19 cellular contexts compared by ENCODE assay signal in the genomic region with DNA sequence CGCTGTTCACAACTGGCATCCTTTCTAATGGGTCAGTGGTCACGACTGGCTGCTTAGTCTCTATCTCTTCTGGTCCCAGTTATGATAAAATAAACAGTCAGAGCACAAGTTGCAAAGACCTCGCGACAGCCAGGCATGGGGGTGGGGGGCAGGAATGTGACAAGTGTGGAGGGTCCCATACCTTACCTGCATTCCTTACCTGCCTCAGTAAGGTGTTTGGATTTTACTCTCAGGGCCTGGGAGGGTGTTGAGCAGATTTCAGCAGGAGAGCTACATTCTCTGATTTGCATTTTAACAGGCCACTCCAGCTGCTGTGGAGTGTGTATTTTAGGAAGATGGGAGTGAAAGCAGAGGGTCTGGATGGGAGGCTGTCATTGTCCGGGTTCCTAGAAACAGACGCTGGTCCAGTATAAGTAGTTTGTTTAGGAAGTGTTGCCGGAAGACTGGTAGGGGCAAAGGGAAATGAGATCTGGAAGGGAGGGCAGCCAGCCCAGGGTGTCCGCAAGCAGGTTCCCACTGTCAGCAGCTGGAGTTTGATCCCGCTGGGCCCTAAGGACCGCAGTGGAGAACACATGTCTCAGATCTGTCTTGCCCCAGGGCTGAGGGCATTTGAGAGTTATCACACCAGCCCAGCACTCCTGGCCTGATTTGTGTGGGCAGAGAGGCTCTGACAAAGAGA.
DNase-seq lines count a peak whose midpoint lies in the region; FAIRE-seq and TF ChIP-seq lines count a peak whose summit lies in the region.
"Had no signal": no experiment of that assay in that cellular context is flagged by ENCODE, and none has a peak within 500 bp of the region (broad histone marks: within the 10 kb centered on the region; RNA-seq: fewer than 3 reads in every experiment).

No MANE protein-coding gene starts in this region.

- H3K4me3 Mint-ChIP-seq in Caco-2 (ENCODE audit: unreplicated experiment) = no peak overlapping the region
- H3K4me3 Mint-ChIP-seq: activated naive CD4-positive, alpha-beta T cell treated with anti-CD3 and anti-CD28 coated beads, Interleukin-2, amount 50 U/mL, for 24 hours; T-helper 17 cell had no signal

- POLR2A ChIA-PET in A673 (lab: Charles Lee; ENCODE audit: low non-redundant PET) (no interaction called here), Caco-2 (lab: Charles Lee) (no interaction called here)

- no peak for TF ChIP-seq CTCF in cardiac muscle cell (IDR thresholded peaks at IDR 0.05; ENCODE audit: low read depth, low read length)
- no peak for TF ChIP-seq CTCF in A673 (conservative IDR thresholded peaks at IDR 0.05; ENCODE audit: low read depth, low read length)
- TF ChIP-seq CTCF in Caco-2 (IDR thresholded peaks at IDR 0.05; ENCODE audit: insufficient read depth in 1 of 2, low read depth in 1 of 2, low read length in 1 of 2, severe bottlenecking in 1 of 2, unreplicated experiment in 1 of 2) = no peak

- H3K9me3 ChIP-seq in cardiac muscle cell (ENCODE audit: low read depth) = no peaks in the 10 kb centered on the region
- no peaks in the 10 kb centered on the region for H3K9me3 ChIP-seq in NT2/D1 (ENCODE audit: insufficient read depth, low read length)
- H3K9me3 ChIP-seq in iPS DF 6.9 (ENCODE audit: control insufficient read depth, insufficient read depth, low read length) = no peaks in the 10 kb centered on the region
- peaks cover 16% of the 10 kb centered on the region for H3K9me3 ChIP-seq in A673 (ENCODE audit: low read depth, low read length, poor library complexity, severe bottlenecking)
- H3K9me3 ChIP-seq in Caco-2 = no peaks in the 10 kb centered on the region
- H3K9me3 ChIP-seq: stomach, uterus had no signal

- H3K27me3 Mint-ChIP-seq in Caco-2 (ENCODE audit: insufficient read depth, unreplicated experiment) = no peaks in the 10 kb centered on the region
- H3K27me3 Mint-ChIP-seq: activated naive CD4-positive, alpha-beta T cell treated with anti-CD3 and anti-CD28 coated beads, Interleukin-2, amount 50 U/mL, for 24 hours; T-helper 17 cell had no signal

- peaks cover 13% of the 10 kb centered on the region for H3K9me3 Mint-ChIP-seq in Caco-2 (ENCODE audit: unreplicated experiment)

- H3K27ac ChIP-seq in cardiac muscle cell = peak overlapping the region; percentile 42
- H3K27ac ChIP-seq in iPS DF 6.9 (ENCODE audit: low read length) = no peak overlapping the region
- no peak overlapping the region for H3K27ac ChIP-seq in A673 (ENCODE audit: low read depth, low read length, poor library complexity, severe bottlenecking)
- H3K27ac ChIP-seq: stomach, uterus had no signal

- no peaks in the 10 kb centered on the region for H3K36me3 Mint-ChIP-seq in Caco-2 (ENCODE audit: insufficient read depth, unreplicated experiment)
- H3K36me3 Mint-ChIP-seq: activated naive CD4-positive, alpha-beta T cell treated with anti-CD3 and anti-CD28 coated beads, Interleukin-2, amount 50 U/mL, for 24 hours had no signal

- CTCF ChIA-PET in A673 (lab: Charles Lee) (no interaction called here), Caco-2 (lab: Charles Lee) (no interaction called here)

- no peaks in the 10 kb centered on the region for H3K4me1 Mint-ChIP-seq in Caco-2 (ENCODE audit: low read depth, unreplicated experiment)
- H3K4me1 Mint-ChIP-seq: activated naive CD4-positive, alpha-beta T cell treated with anti-CD3 and anti-CD28 coated beads, Interleukin-2, amount 50 U/mL, for 24 hours; T-helper 17 cell had no signal

- intact Hi-C loops in cardiac septum (cut with DNase I) = no loop called here
- intact Hi-C loops in A673 (cut with micrococcal nuclease; ENCODE audit: unreplicated experiment) = no loop called here
- intact Hi-C loops in Caco-2 (cut with micrococcal nuclease; ENCODE audit: unreplicated experiment) = no loop called here

- BruUV-seq in A673 (replicated peaks; lab: Mats Ljungman, UMichigan) (no TSS peak), Caco-2 (replicated peaks; lab: Mats Ljungman, UMichigan) (no TSS peak)

- H3K27ac Mint-ChIP-seq in Caco-2 (ENCODE audit: unreplicated experiment) = no peak overlapping the region
- H3K27ac Mint-ChIP-seq: activated naive CD4-positive, alpha-beta T cell treated with anti-CD3 and anti-CD28 coated beads, Interleukin-2, amount 50 U/mL, for 24 hours; T-helper 17 cell had no signal

- no peak overlapping the region for H3K9ac ChIP-seq in NT2/D1 (ENCODE audit: insufficient read length, low read depth)

- no CpG with 5 or more reads among the region's 10 CpGs for WGBS in iPS DF 6.9 (ENCODE audit: insufficient coverage, insufficient read length)

- DNase-seq in cardiac muscle cell (ENCODE audit: low read depth in 1 of 2, low spot score in 1 of 2) (peak in 1 of 2 donors; percentile 35), cardiac septum (ENCODE audit: low spot score) (no peak), NT2/D1 (ENCODE audit: low read depth, low spot score) (peak; percentile 16), iPS DF 6.9 (ENCODE audit: low read depth, low spot score) (peak; percentile 50), urothelium cell line (ENCODE audit: low spot score) (no peak), A673 (ENCODE audit: low spot score) (no peak), Caco-2 (no peak)
- DNase-seq in central memory CD4-positive, alpha-beta T cell = no peak
- DNase-seq: activated CD4-positive, alpha-beta T cell treated with anti-CD3 and anti-CD28 coated beads for 4 hours; effector CD8-positive, alpha-beta T cell; GDM1; Kasumi-1; NCI-H1694 treated with DMSO at 0.1 percent for 48 hours; stimulated activated CD4-positive, alpha-beta T cell treated with anti-CD3 and anti-CD28 coated beads, Interleukin-15, amount 100 ng/mL, for 24 hours; stomach; T-helper 17 cell; uterus had no signal

- no peak overlapping the region for H3K4me3 ChIP-seq in cardiac muscle cell
- H3K4me3 ChIP-seq in NT2/D1 (ENCODE audit: insufficient read length, low read depth) = no peak overlapping the region
- no peak overlapping the region for H3K4me3 ChIP-seq in iPS DF 6.9 (ENCODE audit: low read length)
- H3K4me3 ChIP-seq in A673 (ENCODE audit: low read depth, low read length, poor library complexity, severe bottlenecking) = no peak overlapping the region
- H3K4me3 ChIP-seq in Caco-2 (ENCODE audit: low read depth, low read length) = no peak overlapping the region
- H3K4me3 ChIP-seq: stomach, uterus had no signal

- H3K27me3 ChIP-seq in cardiac muscle cell = no peaks in the 10 kb centered on the region
- H3K27me3 ChIP-seq in NT2/D1 (ENCODE audit: insufficient read depth, insufficient read length) = no peaks in the 10 kb centered on the region
- no peaks in the 10 kb centered on the region for H3K27me3 ChIP-seq in iPS DF 6.9 (ENCODE audit: control insufficient read depth, insufficient read depth, low read length)
- no peaks in the 10 kb centered on the region for H3K27me3 ChIP-seq in A673 (replicated peaks; ENCODE audit: insufficient read depth, low read depth, low read length, poor library complexity)
- H3K27me3 ChIP-seq in Caco-2 (replicated peaks; ENCODE audit: control insufficient read depth, insufficient read depth, low read length) = no peaks in the 10 kb centered on the region
- H3K27me3 ChIP-seq: stomach, uterus had no signal

- H3K4me1 ChIP-seq in cardiac muscle cell (ENCODE audit: low read depth) (peaks cover 43% of the 10 kb centered on the region), NT2/D1 (ENCODE audit: insufficient read depth, insufficient read length) (peaks cover 23% of the 10 kb centered on the region), iPS DF 6.9 (ENCODE audit: control insufficient read depth, insufficient read depth, low read length) (peaks cover 20% of the 10 kb centered on the region), A673 (ENCODE audit: insufficient read depth, low read length, poor library complexity, severe bottlenecking) (peaks cover 6% of the 10 kb centered on the region), Caco-2 (no peaks in the 10 kb centered on the region)
- H3K4me1 ChIP-seq: uterus had no signal

- FAIRE-seq in urothelium cell line (lab: Jason Lieb, UNC) = peak; percentile 87
- FAIRE-seq: bronchial epithelial cell had no signal

- no peaks in the 10 kb centered on the region for H3K36me3 ChIP-seq in cardiac muscle cell
- no peaks in the 10 kb centered on the region for H3K36me3 ChIP-seq in NT2/D1 (ENCODE audit: insufficient read depth, insufficient read length, low read length)
- H3K36me3 ChIP-seq in iPS DF 6.9 (ENCODE audit: control insufficient read depth, insufficient read depth, low read length) = no peaks in the 10 kb centered on the region
- H3K36me3 ChIP-seq in A673 (ENCODE audit: insufficient read depth, low read length, poor library complexity, severe bottlenecking) = no peaks in the 10 kb centered on the region
- H3K36me3 ChIP-seq in Caco-2 (ENCODE audit: control insufficient read depth, insufficient read depth, low read length) = no peaks in the 10 kb centered on the region
- H3K36me3 ChIP-seq: stomach, uterus had no signal

Comparison
In these comparisons a context has a peak if more than half of its experiments do, and no peak if none do; other contexts are left out.
1. DNase-seq: peak in NT2/D1 (single experiment) and iPS DF 6.9 (single experiment); none in cardiac septum (single experiment), urothelium cell line (single experiment), A673 (single experiment), Caco-2 (0 of 2) and central memory CD4-positive, alpha-beta T cell (single experiment).